8 cellular contexts compared by ENCODE assay signal in genomic region chr2:8543065-8543411, GRCh38.
DNase-seq lines count a peak whose midpoint lies in the region; ATAC-seq, FAIRE-seq and TF ChIP-seq lines count a peak whose summit lies in the region.

No MANE protein-coding gene starts in this region.

- H3K9ac ChIP-seq in KMS-11 (peak overlapping the region; percentile 73), H1 (replicated peaks in 1 of 4; ENCODE audit: extremely low read depth in 1 of 4, low read depth in 3 of 4, low read length in 3 of 4) (no peak overlapping the region)

- no peak overlapping the region for H4K91ac ChIP-seq in H1 (replicated peaks; ENCODE audit: insufficient read length, low read length)

- H3K9me3 ChIP-seq in heart left ventricle (no peaks in the 10 kb centered on the region), H1 (ENCODE audit: insufficient read depth in 2 of 2, low read depth in 1 of 2, low read length in 1 of 2) (no peaks in the 10 kb centered on the region), thymus (ENCODE audit: control insufficient read depth) (no peaks in the 10 kb centered on the region)

- no peak overlapping the region for H2BK120ac ChIP-seq in H1 (replicated peaks; ENCODE audit: low read depth, low read length)

- FAIRE-seq in H1 (lab: Jason Lieb, UNC): no peak

- H3K4me3 ChIP-seq in heart left ventricle (peak overlapping the region in 2 of 12 donors; percentile 26 to 32), KMS-11 (IDR thresholded peaks at IDR 0.05; ENCODE audit: insufficient read depth, low read depth, low read length) (no peak overlapping the region), H1 (ENCODE audit: extremely low read depth in 1 of 4, insufficient read depth in 2 of 4, low read depth in 3 of 4, low read length in 4 of 4) (no peak overlapping the region), thymus (ENCODE audit: low read length) (no peak overlapping the region)

- no peak overlapping the region for H2BK12ac ChIP-seq in H1 (ENCODE audit: low read depth, low read length)

- TF ChIP-seq POLR2A in heart left ventricle (IDR thresholded peaks at IDR 0.05) (no peak), H1 (IDR thresholded peaks at IDR 0.05; ENCODE audit: control extremely low read depth in 1 of 2, low read depth in 2 of 2, low read length in 2 of 2) (no peak)

- 85 to 95% (median 91%) methylated on average over 7 of the region's 7 CpGs for WGBS in heart left ventricle, 4 donors
- 80% methylated on average over 7 of the region's 7 CpGs; no CpG with 5 or more reads in 1 of the 2 experiments for WGBS in H1 (ENCODE audit: extremely low coverage in 1 of 2, insufficient coverage in 1 of 2, insufficient read length in 1 of 2, insufficient replicate concordance in 2 of 2, low coverage in 1 of 2, low lambda C conversion rate in 2 of 2, missing lambda C conversion rate in 1 of 2), 2 experiments
- WGBS in thymus: 60% methylated on average over 7 of the region's 7 CpGs

- no peaks in the 10 kb centered on the region for H3K79me1 ChIP-seq in H1 (ENCODE audit: low read depth, low read length)

- H2AK5ac ChIP-seq in H1 (ENCODE audit: low read depth, low read length): no peak overlapping the region

- H3K4ac ChIP-seq in H1 (replicated peaks; ENCODE audit: insufficient read length, low read depth, low read length): no peak overlapping the region

- H3K4me2 ChIP-seq in KMS-11: peak overlapping the region; percentile 93
- no peak overlapping the region for H3K4me2 ChIP-seq in H1 (ENCODE audit: insufficient read depth in 1 of 2, low read depth in 2 of 2, low read length in 2 of 2)

- H3K4me1 ChIP-seq in heart left ventricle (peaks cover 0 to 91% (median 36%) of the 10 kb centered on the region in 12 donors), KMS-11 (ENCODE audit: low read depth, poor library complexity, severe bottlenecking) (peaks cover 51% of the 10 kb centered on the region), H1 (replicated peaks in 1 of 4; ENCODE audit: control insufficient read depth in 3 of 4, insufficient read depth in 4 of 4, low read length in 3 of 4) (no peaks in the 10 kb centered on the region; a peak in 1 of 7 replicates), thymus (ENCODE audit: control insufficient read depth, insufficient read depth, low read length) (peaks cover 52% of the 10 kb centered on the region)

- no peak overlapping the region for H3K18ac ChIP-seq in H1 (ENCODE audit: extremely low read depth, low read length)

- POLR2A ChIA-PET in H1 (lab: Charles Lee; ENCODE audit: partially characterized antibody): no interaction called here

- no peak overlapping the region for H2BK15ac ChIP-seq in H1 (ENCODE audit: low read length)

- no peak overlapping the region for H2BK20ac ChIP-seq in H1 (ENCODE audit: low read length)

- no peak overlapping the region for H2BK5ac ChIP-seq in H1 (ENCODE audit: low read depth, low read length)

- H3K27ac ChIP-seq in heart left ventricle (peak overlapping the region in 8 of 12 donors; percentile 15 to 97 (median 57)), KMS-11 (peak overlapping the region; percentile 93), H1 (ENCODE audit: low read depth, low read length) (no peak overlapping the region), thymus (ENCODE audit: low read depth) (peak overlapping the region; percentile 15)

- TF ChIP-seq CTCF in heart left ventricle (IDR thresholded peaks at IDR 0.05) (no peak), KMS-11 (conservative IDR thresholded peaks at IDR 0.05; ENCODE audit: low read depth, low read length) (no peak), H1 (IDR thresholded peaks at IDR 0.05; ENCODE audit: control extremely low read depth in 1 of 3, insufficient read depth in 1 of 3, low read depth in 1 of 3, low read length in 3 of 3) (peak in 2 of 3 experiments; percentile 1 to 3; a peak in 1 of 4 replicates)

- H3K36me3 ChIP-seq in heart left ventricle: no peaks in the 10 kb centered on the region
- H3K36me3 ChIP-seq in KMS-11 (ENCODE audit: insufficient read depth): no peaks in the 10 kb centered on the region
- no peaks in the 10 kb centered on the region for H3K36me3 ChIP-seq in H1 (ENCODE audit: control insufficient read depth in 2 of 4, insufficient read depth in 4 of 4, low read length in 3 of 4)
- H3K36me3 ChIP-seq in thymus (ENCODE audit: control insufficient read depth, insufficient read depth): no peaks in the 10 kb centered on the region

- no peak for TF ChIP-seq EP300 in H1 (IDR thresholded peaks at IDR 0.05; ENCODE audit: borderline replicate concordance in 1 of 2, low read depth in 2 of 2, low read length in 2 of 2)

- H3K79me2 ChIP-seq in KMS-11 (ENCODE audit: insufficient read depth, low read depth): no peaks in the 10 kb centered on the region
- no peaks in the 10 kb centered on the region for H3K79me2 ChIP-seq in H1 (ENCODE audit: control insufficient read depth in 1 of 2, insufficient read depth in 2 of 2, low read length in 2 of 2)

- intact Hi-C loops in heart left ventricle (cut with DNase I) (loop anchor here in 3 of 10 donors (5.0 to 10.0 kb wide), 3 partner anchors 122 to 134 kb away; no protein-coding TSS in a partner anchor), Right ventricle myocardium superior (cut with DNase I) (loop anchor here (10.0 kb wide), 1 partner anchor 72 kb away; no protein-coding TSS in a partner anchor)

- TF ChIP-seq RAD21 in H1 (IDR thresholded peaks at IDR 0.05 in 1 of 2, conservative IDR thresholded peaks at IDR 0.05 in 1 of 2; ENCODE audit: low read depth in 2 of 2, low read length in 2 of 2): peak; percentile 12 to 38; a peak in 2 of 4 replicates

- no peaks in the 10 kb centered on the region for H3K23me2 ChIP-seq in H1 (ENCODE audit: low read depth, low read length)

- CTCF ChIA-PET in H1 (lab: Charles Lee; ENCODE audit: partially characterized antibody): interaction anchor here (1.0 to 2.9 kb wide), 5 partner anchors 8 to 49 kb away, joined by 3 to 9 read pairs (median 4); no protein-coding TSS in a partner anchor

- no peaks in the 10 kb centered on the region for H3K27me3 ChIP-seq in heart left ventricle
- no peaks in the 10 kb centered on the region for H3K27me3 ChIP-seq in KMS-11 (ENCODE audit: insufficient read depth, low read depth)
- H3K27me3 ChIP-seq in H1 (replicated peaks in 1 of 4; ENCODE audit: control insufficient read depth in 3 of 4, extremely low read depth in 1 of 4, insufficient read depth in 3 of 4, low read length in 3 of 4): no peaks in the 10 kb centered on the region
- H3K27me3 ChIP-seq in thymus (ENCODE audit: control insufficient read depth, insufficient read depth): no peaks in the 10 kb centered on the region

- no peak overlapping the region for H4K5ac ChIP-seq in H1 (ENCODE audit: insufficient read length, low read depth, low read length)

- no peak overlapping the region for H3K56ac ChIP-seq in H1 (replicated peaks; ENCODE audit: insufficient read length, low read depth, low read length)

- H2AFZ ChIP-seq in KMS-11 (ENCODE audit: low read depth) (peak overlapping the region; percentile 48), H1 (ENCODE audit: low read length) (no peak overlapping the region)

- no peak for ATAC-seq in heart left ventricle
- ATAC-seq in Right ventricle myocardium superior (ENCODE audit: poor library complexity): no peak
- ATAC-seq in GM18873 (IDR thresholded peaks at IDR 0.05; ENCODE audit: low FRiP score, unreplicated experiment): no peak

- no peak overlapping the region for H3K23ac ChIP-seq in H1 (ENCODE audit: insufficient read length)

- no peak for DNase-seq in heart left ventricle
- DNase-seq in Right ventricle myocardium superior: no peak
- no peak for DNase-seq in H1 (ENCODE audit: low read depth in 1 of 2, low spot score in 2 of 2)
- no peak for DNase-seq in NCI-H2227 treated with DMSO at 0.1 percent for 48 hours (lab: John Stamatoyannopoulos, UW)
- no peak for DNase-seq in NCI-H69 (lab: John Stamatoyannopoulos, UW)

- no peak overlapping the region for H3K14ac ChIP-seq in H1 (ENCODE audit: insufficient read length)

- no peak overlapping the region for H4K8ac ChIP-seq in H1 (ENCODE audit: extremely low read depth, insufficient read depth, low read length)

- no peaks in the 10 kb centered on the region for H4K20me1 ChIP-seq in KMS-11 (ENCODE audit: insufficient read depth)
- H4K20me1 ChIP-seq in H1 (replicated peaks in 1 of 2; ENCODE audit: control insufficient read depth in 1 of 2, insufficient read depth in 2 of 2, low read length in 2 of 2): no peaks in the 10 kb centered on the region

TF ChIP-seq in H1, 55 proteins besides CTCF, POLR2A, EP300 and RAD21:
- TF ChIP-seq MAFK (IDR thresholded peaks at IDR 0.05; ENCODE audit: low read depth, low read length) (no peak), CBX5 (IDR thresholded peaks at IDR 0.05; ENCODE audit: low read depth, low read length) (no peak), SIRT6 (IDR thresholded peaks at IDR 0.05; ENCODE audit: low read length) (no peak), CTBP2 (IDR thresholded peaks at IDR 0.05; ENCODE audit: borderline replicate concordance, insufficient read depth, insufficient read length, low read length) (no peak), TCF12 (IDR thresholded peaks at IDR 0.05; ENCODE audit: low read depth, low read length) (no peak), ZNF274 (IDR thresholded peaks at IDR 0.05; ENCODE audit: borderline replicate concordance, extremely low read depth, low read length) (no peak), KDM5A (IDR thresholded peaks at IDR 0.05; ENCODE audit: low read length) (no peak), NANOG (IDR thresholded peaks at IDR 0.05; ENCODE audit: insufficient read depth, low read depth, low read length, poor library complexity, severe bottlenecking) (no peak)

Comparison
In these comparisons a context has a peak if more than half of its experiments do, and no peak if none do; other contexts are left out.
1. CTCF ChIP-seq: peak in H1 (2 of 3); none in heart left ventricle (0 of 12) and KMS-11 (single experiment).